ENCODE assay signal across 28 cellular contexts in genomic region chr11:19844012-19844411, GRCh38.
"Had no signal": no experiment of that assay in that cellular context is flagged by ENCODE, and none has a peak within 500 bp of the region (broad histone marks: within the 10 kb centered on the region; RNA-seq: fewer than 3 reads in every experiment).

No MANE protein-coding gene starts in this region.

- H3K36me3 ChIP-seq: left lung, neural progenitor cell, neutrophil, right lobe of liver, stomach, thyroid gland, transverse colon, upper lobe of left lung, vagina had no signal

- H3K79me2 ChIP-seq: parathyroid adenoma had no signal

- H3K27me3 Mint-ChIP-seq: stimulated activated naive B cell treated with anti-CD40 and anti-IgM and Interleukin-4, amounts not matched to agents 10 μg/mL and 1 μg/mL and 100 μg/mL, for 72 hours had no signal

- H3K9me3 Mint-ChIP-seq: mesothelial cell of epicardium; naive thymus-derived CD8-positive, alpha-beta T cell; nephron progenitor cell; neural progenitor cell; stimulated activated naive B cell treated with anti-CD40 and anti-IgM and Interleukin-4, amounts not matched to agents 10 μg/mL and 1 μg/mL and 100 μg/mL, for 72 hours had no signal

- H3K27ac ChIP-seq: left lung, neural progenitor cell, neutrophil, parathyroid adenoma, psoas muscle, right lobe of liver, skin epidermis, stomach, testis, thyroid gland, transverse colon, upper lobe of left lung, vagina had no signal

- H3K9ac ChIP-seq: neural progenitor cell, parathyroid adenoma had no signal

- H3K4me1 Mint-ChIP-seq: immature natural killer cell; stimulated activated naive B cell treated with anti-CD40 and anti-IgM and Interleukin-4, amounts not matched to agents 10 μg/mL and 1 μg/mL and 100 μg/mL, for 72 hours had no signal

- H3K9me3 ChIP-seq: left lung, neutrophil, psoas muscle, right lobe of liver, stomach, testis, thyroid gland, transverse colon, upper lobe of left lung, vagina had no signal

- H3K27me3 ChIP-seq: left lung, neural progenitor cell, right lobe of liver, stomach, testis, thyroid gland, transverse colon, upper lobe of left lung, vagina had no signal

- DNase-seq: immature natural killer cell; kidney; left colon; left lung; mesendoderm; naive thymus-derived CD8-positive, alpha-beta T cell; nephron progenitor cell; occipital lobe; psoas muscle; right lobe of liver; stimulated activated CD4-positive, alpha-beta T cell treated with anti-CD3 and anti-CD28 coated beads, Interleukin-12 subunit alpha, Interleukin-12 subunit beta, amount 100 ng/mL, for 4 hours; stimulated activated CD4-positive, alpha-beta T cell treated with anti-CD3 and anti-CD28 coated beads, Interleukin-15, amount 100 ng/mL, for 24 hours; stimulated activated CD4-positive, alpha-beta T cell treated with anti-CD3 and anti-CD28 coated beads, Interleukin-2, amount 100 ng/mL, for 24 hours; stimulated activated CD4-positive, alpha-beta T cell treated with anti-CD3 and anti-CD28 coated beads, Interleukin-4, amount 100 ng/mL, for 1 hour; stimulated activated naive B cell treated with anti-CD40 and anti-IgM and Interleukin-4, amounts not matched to agents 10 μg/mL and 1 μg/mL and 100 μg/mL, for 72 hours; stimulated activated naive CD8-positive, alpha-beta T cell treated with anti-CD3 and anti-CD28 coated beads, Interleukin-15, Interleukin-2, amounts not matched to agents 100 U/mL and 50 U/mL, for 24 hours; stomach; testis; thyroid gland; transverse colon; upper lobe of left lung had no signal

- ATAC-seq: left colon; left lung; naive thymus-derived CD8-positive, alpha-beta T cell; psoas muscle; right lobe of liver; stimulated activated naive B cell treated with anti-CD40 and anti-IgM and Interleukin-4, amounts not matched to agents 10 μg/mL and 1 μg/mL and 100 μg/mL, for 72 hours; stimulated activated naive CD8-positive, alpha-beta T cell treated with anti-CD3 and anti-CD28 coated beads, Interleukin-15, Interleukin-2, amounts not matched to agents 100 U/mL and 50 U/mL, for 24 hours had no signal

- H3K4me1 ChIP-seq: left lung, parathyroid adenoma, testis, upper lobe of left lung had no signal

- H3K4me3 ChIP-seq: left lung, lung, neural progenitor cell, psoas muscle, right lobe of liver, skin epidermis, stomach, testis, thyroid gland, transverse colon, upper lobe of left lung, vagina had no signal

- H3K4me3 Mint-ChIP-seq: immature natural killer cell; mesothelial cell of epicardium; naive thymus-derived CD8-positive, alpha-beta T cell; nephron progenitor cell; neural progenitor cell; stimulated activated naive B cell treated with anti-CD40 and anti-IgM and Interleukin-4, amounts not matched to agents 10 μg/mL and 1 μg/mL and 100 μg/mL, for 72 hours had no signal

- H3K27ac Mint-ChIP-seq: immature natural killer cell; mesothelial cell of epicardium; naive thymus-derived CD8-positive, alpha-beta T cell; nephron progenitor cell; neural progenitor cell; stimulated activated naive B cell treated with anti-CD40 and anti-IgM and Interleukin-4, amounts not matched to agents 10 μg/mL and 1 μg/mL and 100 μg/mL, for 72 hours had no signal

- H2AFZ ChIP-seq: neural progenitor cell, parathyroid adenoma had no signal

- H3K4me2 ChIP-seq: neural progenitor cell had no signal

- H3K36me3 Mint-ChIP-seq: immature natural killer cell; mesothelial cell of epicardium; naive thymus-derived CD8-positive, alpha-beta T cell; neural progenitor cell; stimulated activated naive B cell treated with anti-CD40 and anti-IgM and Interleukin-4, amounts not matched to agents 10 μg/mL and 1 μg/mL and 100 μg/mL, for 72 hours had no signal
